Comparison of ENCODE assay signal across 8 cellular contexts in genomic region chr12:8697476-8698131, GRCh38. TPM values are rescaled to one million over a fixed set of nuclear protein-coding genes. Genes with fewer than 3 reads are reported as not detected.
DNase-seq lines count a peak whose midpoint lies in the region; ATAC-seq and TF ChIP-seq lines count a peak whose summit lies in the region.

TSS of gene RIMKLB (plus strand) at chr12:8697991. CDS start at chr12:8713867, 15,876 bp downstream.

- H3K4me2 ChIP-seq in osteoblast (ENCODE audit: insufficient read depth, low read length) = peak within 1 kb of the TSS; percentile 93

- H3K4me3 Mint-ChIP-seq in glutamatergic neuron (ENCODE audit: unreplicated experiment) = peak within 1 kb of the TSS; percentile 97

- H3K36me3 Mint-ChIP-seq in activated naive CD4-positive, alpha-beta T cell treated with anti-CD3 and anti-CD28 coated beads, Interleukin-2, amount 50 U/mL, for 72 hours = peaks cover 0 to 5% of the 10 kb centered on the region in 2 donors
- no peaks in the 10 kb centered on the region for H3K36me3 Mint-ChIP-seq in glutamatergic neuron (ENCODE audit: unreplicated experiment)

- H3K27me3 Mint-ChIP-seq in glutamatergic neuron (ENCODE audit: unreplicated experiment) = no peaks in the 10 kb centered on the region

- peak within 1 kb of the TSS; percentile 92 for H3K4me3 ChIP-seq in osteoblast (ENCODE audit: insufficient read depth, low read length)

- peaks cover 18% of the 10 kb centered on the region for H3K4me1 ChIP-seq in osteoblast (ENCODE audit: insufficient read depth, low read length)

- H3K27me3 ChIP-seq in osteoblast (ENCODE audit: insufficient read depth, low read length) = no peaks in the 10 kb centered on the region

- DNase-seq in DMS153 treated with DMSO at 0.1 percent for 48 hours (lab: John Stamatoyannopoulos, UW; ENCODE audit: unreplicated experiment) (peak; percentile 59), Kasumi-1 (lab: John Stamatoyannopoulos, UW) (peak; percentile 32 to 39), SK-N-DZ (ENCODE audit: low spot score) (peak; percentile 78), glutamatergic neuron (peak; percentile 85), osteoblast (ENCODE audit: insufficient read length, low spot score, missing footprints) (peak; percentile 97), superior temporal gyrus (ENCODE audit: extremely low spot score) (peak; percentile 70)
- peak; percentile 61 to 68 for DNase-seq in activated naive CD4-positive, alpha-beta T cell treated with anti-CD3 and anti-CD28 coated beads, Interleukin-2, amount 50 U/mL, for 72 hours (ENCODE audit: low spot score in 2 of 2)

- no peaks in the 10 kb centered on the region for H3K9me3 ChIP-seq in osteoblast (ENCODE audit: low read depth, low read length)

- H3K9me3 Mint-ChIP-seq in activated naive CD4-positive, alpha-beta T cell treated with anti-CD3 and anti-CD28 coated beads, Interleukin-2, amount 50 U/mL, for 72 hours = no peaks in the 10 kb centered on the region
- H3K9me3 Mint-ChIP-seq in glutamatergic neuron (ENCODE audit: unreplicated experiment) = peaks cover 4% of the 10 kb centered on the region

- peak within 1 kb of the TSS; percentile 65 for H3K27ac ChIP-seq in osteoblast (ENCODE audit: low read depth, low read length)

- peaks cover 5% of the 10 kb centered on the region for H3K36me3 ChIP-seq in osteoblast (ENCODE audit: insufficient read depth, low read length)

- peak; percentile 81 for ATAC-seq in GM21723 (IDR thresholded peaks at IDR 0.05; ENCODE audit: unreplicated experiment)
- peak; percentile 84 to 92 for ATAC-seq in activated naive CD4-positive, alpha-beta T cell treated with anti-CD3 and anti-CD28 coated beads, Interleukin-2, amount 50 U/mL, for 72 hours

- peaks cover 9% of the 10 kb centered on the region for H4K20me1 ChIP-seq in osteoblast (ENCODE audit: insufficient read depth, low read length)

- H3K4me1 Mint-ChIP-seq in glutamatergic neuron (ENCODE audit: low read depth, unreplicated experiment) = peaks cover 19% of the 10 kb centered on the region

- H3K27ac Mint-ChIP-seq in activated naive CD4-positive, alpha-beta T cell treated with anti-CD3 and anti-CD28 coated beads, Interleukin-2, amount 50 U/mL, for 72 hours = peak within 1 kb of the TSS; percentile 68 to 80
- peak within 1 kb of the TSS; percentile 95 for H3K27ac Mint-ChIP-seq in glutamatergic neuron (ENCODE audit: unreplicated experiment)

- H3K79me2 ChIP-seq in osteoblast (ENCODE audit: insufficient read depth, low read length) = peaks cover 38% of the 10 kb centered on the region

- H2AFZ ChIP-seq in osteoblast (ENCODE audit: low read length) = peak within 1 kb of the TSS; percentile 90

- TF ChIP-seq CTCF in glutamatergic neuron (IDR thresholded peaks at IDR 0.05; ENCODE audit: partially characterized antibody, unreplicated experiment) = no peak
- no peak for TF ChIP-seq CTCF in osteoblast (IDR thresholded peaks at IDR 0.05; ENCODE audit: extremely low read depth, low read depth, low read length)

RNA-seq across cellular contexts. Expression of gene RIMKLB, which starts in this region (rescaled TPM):
- 39.0 and 47.7 TPM in 2 replicates for polyA plus RNA-seq in SK-N-DZ (2014; cell fraction: cytosol; rRNA removed)
- polyA plus RNA-seq in SK-N-DZ (2014; cell fraction: nucleus; rRNA removed) = 300 and 302 TPM in 2 replicates
- total RNA-seq in activated naive CD4-positive, alpha-beta T cell treated with anti-CD3 and anti-CD28 coated beads, Interleukin-2, amount 50 U/mL, for 72 hours = 1 to 10 TPM; 2.2 to 4.5 TPM
- total RNA-seq in glutamatergic neuron (ENCODE audit: unreplicated experiment) = 55.7 TPM
- total RNA-seq in osteoblast = 29.8 and 35.5 TPM in 2 replicates

Comparison
In these comparisons a context has a peak if more than half of its experiments do, and no peak if none do; other contexts are left out.
1. Peak in every context shown above with its lines: DNase-seq, ATAC-seq, H3K4me3 ChIP-seq and H3K27ac ChIP-seq.
2. DNase-seq: peak in every context shown above with its lines; median percentile 97 in osteoblast; 85 in glutamatergic neuron; 78 in SK-N-DZ; 70 in superior temporal gyrus; 64 in activated naive CD4-positive, alpha-beta T cell treated with anti-CD3 and anti-CD28 coated beads, Interleukin-2, amount 50 U/mL, for 72 hours; 59 in DMS153 treated with DMSO at 0.1 percent for 48 hours; 36 in Kasumi-1.